Comparison of ENCODE assay signal across 33 cellular contexts in the genomic region with DNA sequence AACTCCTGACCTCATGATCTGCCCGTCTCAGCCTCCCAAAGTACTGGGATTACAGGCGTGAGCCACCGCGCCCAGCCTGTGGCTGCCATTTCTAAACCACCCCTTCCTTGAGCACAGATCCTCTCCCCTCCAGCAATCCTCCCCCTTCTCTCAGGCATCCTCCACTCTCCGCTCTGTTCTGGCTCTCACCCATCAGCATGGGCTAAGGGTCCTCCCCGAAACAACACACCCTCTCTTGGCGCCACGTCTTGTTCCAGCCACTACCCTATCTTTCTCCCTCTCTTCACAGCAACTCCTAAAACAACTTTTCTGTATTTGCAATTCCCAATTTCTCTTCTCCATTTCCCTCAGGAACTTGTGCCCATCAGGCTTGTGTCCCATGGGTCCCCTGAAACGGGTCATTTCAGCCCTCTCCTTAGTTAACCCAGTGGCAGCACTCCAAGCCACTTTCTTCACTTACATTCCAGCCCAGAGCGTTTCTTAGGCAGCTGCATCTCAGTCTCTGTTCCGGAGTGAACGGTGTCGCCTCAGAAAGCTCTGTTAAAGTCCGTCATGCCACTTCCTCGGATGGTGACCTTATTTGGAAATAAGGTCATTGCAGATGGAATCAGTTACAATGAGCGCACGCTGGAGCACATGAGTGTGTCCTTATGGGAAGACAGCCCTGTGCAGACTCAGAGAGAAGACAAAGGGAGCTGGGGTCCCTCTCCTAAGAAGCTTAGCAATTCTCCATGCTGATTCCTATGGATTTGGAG. TPM values are rescaled to one million over a fixed set of nuclear protein-coding genes. Genes with fewer than 3 reads are reported as not detected.
DNase-seq lines count a peak whose midpoint lies in the region; ATAC-seq and TF ChIP-seq lines count a peak whose summit lies in the region.
"Had no signal": no experiment of that assay in that cellular context is flagged by ENCODE, and none has a peak within 500 bp of the region (broad histone marks: within the 10 kb centered on the region; RNA-seq: fewer than 3 reads in every experiment).

No MANE protein-coding gene starts in this region.

- H3K18ac ChIP-seq in H9 (ENCODE audit: insufficient read length, low read depth, low read length), result no peak overlapping the region

- H2BK120ac ChIP-seq in H9 (ENCODE audit: low read depth, low read length, poor library complexity, severe bottlenecking), result no peak overlapping the region

- no peaks in the 10 kb centered on the region for H3K23me2 ChIP-seq in H9 (ENCODE audit: insufficient read length, low read depth, low read length, poor library complexity, severe bottlenecking)

- intact Hi-C loops in Calu3 (cut with micrococcal nuclease; ENCODE audit: unreplicated experiment), result no loop called here

- no peak overlapping the region for H3K56ac ChIP-seq in H9 (ENCODE audit: insufficient read length, low read depth, low read length)

- H4K91ac ChIP-seq in H9 (ENCODE audit: insufficient read length, low read depth, low read length), result no peak overlapping the region

- H3K27me3 ChIP-seq in H9 (ENCODE audit: insufficient read depth, low read length) (no peaks in the 10 kb centered on the region), fibroblast of lung (ENCODE audit: control insufficient read depth, insufficient read depth, low read length) (no peaks in the 10 kb centered on the region), parathyroid adenoma (ENCODE audit: control insufficient read depth, insufficient read depth, low read length) (no peaks in the 10 kb centered on the region), HAP-1 (ENCODE audit: low read depth) (no peaks in the 10 kb centered on the region)
- H3K27me3 ChIP-seq: Peyer's patch, sigmoid colon, upper lobe of right lung had no signal

- no peak overlapping the region for H4K8ac ChIP-seq in H9 (replicated peaks; ENCODE audit: insufficient read length, low read depth, low read length)

- H4K20me1 ChIP-seq in H9 (ENCODE audit: control insufficient read depth, insufficient read depth, insufficient read length) (no peaks in the 10 kb centered on the region), fibroblast of lung (ENCODE audit: control insufficient read depth, extremely low read depth, insufficient read depth, low read length) (no peaks in the 10 kb centered on the region)

- no peaks in the 10 kb centered on the region for H3K79me1 ChIP-seq in H9 (ENCODE audit: insufficient read depth, low read depth, low read length, poor library complexity, severe bottlenecking)

- H3K27ac Mint-ChIP-seq in Calu3 (ENCODE audit: unreplicated experiment) (peak overlapping the region; percentile 33), H9 (no peak overlapping the region), mesothelial cell of epicardium (no peak overlapping the region)
- H3K27ac Mint-ChIP-seq: activated CD4-positive, alpha-beta T cell treated with anti-CD3 and anti-CD28 coated beads, Interleukin-2, amount 10 ng/mL, durations not matched to agents 24 days and 14 days; activated CD8-positive, alpha-beta memory T cell treated with anti-CD3 and anti-CD28 coated beads, Interleukin-2, amount 10 ng/mL, durations not matched to agents 7 days and 5 days; activated naive CD4-positive, alpha-beta T cell treated with anti-CD3 and anti-CD28 coated beads, Interleukin-2, amount 50 U/mL, for 24 hours; activated T-helper 1 cell treated with anti-CD3 and anti-CD28 coated beads, Interleukin-12 subunit alpha, Interleukin-12 subunit beta, Interleukin-2, Interleukin-4 antibody, amounts not matched to agents 30 ng/mL and 10 ng/mL and 1 ng/mL, durations not matched to agents 14 hours and 24 hours and 36 hours; CD8-positive, alpha-beta T cell; memory B cell; naive thymus-derived CD4-positive, alpha-beta T cell; progenitor cell of endocrine pancreas; T-helper 17 cell had no signal

- no peak overlapping the region for H2BK15ac ChIP-seq in H9 (ENCODE audit: low read depth, low read length)

- peaks cover 33% of the 10 kb centered on the region for H3K4me1 Mint-ChIP-seq in Calu3 (ENCODE audit: low read depth, unreplicated experiment)
- no peaks in the 10 kb centered on the region for H3K4me1 Mint-ChIP-seq in H9
- H3K4me1 Mint-ChIP-seq in mesothelial cell of epicardium, result peaks cover 14% of the 10 kb centered on the region
- H3K4me1 Mint-ChIP-seq: memory B cell had no signal

- DNase-seq in Calu3, result no peak
- DNase-seq in H9, result peak; percentile 15
- no peak for DNase-seq in fibroblast of lung (ENCODE audit: low read depth in 2 of 2)
- no peak for DNase-seq in HAP-1 (ENCODE audit: low spot score in 2 of 2)
- DNase-seq in mesothelial cell of epicardium (ENCODE audit: low spot score in 2 of 2, unreplicated experiment in 2 of 2), result no peak
- DNase-seq: activated CD4-positive, alpha-beta T cell treated with anti-CD3 and anti-CD28 coated beads, Interleukin-2, amount 10 ng/mL, durations not matched to agents 24 days and 14 days; activated CD8-positive, alpha-beta memory T cell treated with anti-CD3 and anti-CD28 coated beads, Interleukin-2, amount 10 ng/mL, durations not matched to agents 7 days and 5 days; AML-193; aorta; CD8-positive, alpha-beta T cell; central memory CD4-positive, alpha-beta T cell; GDM1; GOT3; naive thymus-derived CD4-positive, alpha-beta T cell; NCI-H1694; NCI-H524 treated with DMSO at 0.1 percent for 48 hours; sigmoid colon; SK-N-SH; stimulated activated CD8-positive, alpha-beta memory T cell treated with anti-CD3 and anti-CD28 coated beads, Interleukin-4, amount 100 ng/mL, for 48 hours; substantia nigra; T-helper 17 cell; upper lobe of right lung had no signal

- H3K36me3 Mint-ChIP-seq in Calu3 (ENCODE audit: insufficient read depth, unreplicated experiment) (no peaks in the 10 kb centered on the region), H9 (ENCODE audit: insufficient read depth in 1 of 3, low read depth in 3 of 3) (0 out of 7 replicates have a peak, but pooled peaks cover 0 to 1% (median 0%) of the 10 kb centered on the region in 3 experiments), mesothelial cell of epicardium (no peaks in the 10 kb centered on the region)
- H3K36me3 Mint-ChIP-seq: activated CD8-positive, alpha-beta memory T cell treated with anti-CD3 and anti-CD28 coated beads, Interleukin-2, amount 10 ng/mL, durations not matched to agents 7 days and 5 days; activated naive CD4-positive, alpha-beta T cell treated with anti-CD3 and anti-CD28 coated beads, Interleukin-2, amount 50 U/mL, for 24 hours; CD8-positive, alpha-beta T cell; memory B cell had no signal

- H2BK12ac ChIP-seq in H9 (ENCODE audit: insufficient read length, low read depth, low read length), result no peak overlapping the region

- H3K4me2 ChIP-seq in H9 (ENCODE audit: insufficient read depth, insufficient read length, low read length) (no peak overlapping the region), fibroblast of lung (ENCODE audit: extremely low read depth, insufficient read depth, low read length) (no peak overlapping the region), parathyroid adenoma (ENCODE audit: low read length) (peak overlapping the region; percentile 9)

- no peaks in the 10 kb centered on the region for H3K9me3 ChIP-seq in H9 (ENCODE audit: control insufficient read depth, low read depth, low read length)
- no peaks in the 10 kb centered on the region for H3K9me3 ChIP-seq in fibroblast of lung (ENCODE audit: control insufficient read depth, insufficient read depth, low read depth, low read length)
- no peaks in the 10 kb centered on the region for H3K9me3 ChIP-seq in parathyroid adenoma (ENCODE audit: control insufficient read depth, low read length)
- no peaks in the 10 kb centered on the region for H3K9me3 ChIP-seq in HAP-1
- H3K9me3 ChIP-seq: Peyer's patch, sigmoid colon, SK-N-SH, upper lobe of right lung had no signal

- WGBS in H9 (ENCODE audit: extremely low coverage, insufficient read length, low lambda C conversion rate), result no CpG with 5 or more reads among the region's 17 CpGs

- H2BK5ac ChIP-seq in H9 (ENCODE audit: insufficient read length, low read length), result no peak overlapping the region

- CTCF ChIA-PET in Calu3 (lab: Charles Lee), result no interaction called here

- H3K23ac ChIP-seq in H9 (ENCODE audit: insufficient read length, low read depth, low read length), result no peak overlapping the region

- H3K27me3 Mint-ChIP-seq in Calu3 (ENCODE audit: unreplicated experiment), result no peaks in the 10 kb centered on the region
- H3K27me3 Mint-ChIP-seq in H9 (ENCODE audit: low read depth), result no peaks in the 10 kb centered on the region
- no peaks in the 10 kb centered on the region for H3K27me3 Mint-ChIP-seq in mesothelial cell of epicardium (ENCODE audit: low read depth)
- H3K27me3 Mint-ChIP-seq: activated CD4-positive, alpha-beta T cell treated with anti-CD3 and anti-CD28 coated beads, Interleukin-2, amount 10 ng/mL, durations not matched to agents 24 days and 14 days had no signal

- H3K36me3 ChIP-seq in fibroblast of lung (ENCODE audit: control insufficient read depth, insufficient read depth, low read length) (no peaks in the 10 kb centered on the region), parathyroid adenoma (ENCODE audit: control insufficient read depth, insufficient read depth, low read length) (no peaks in the 10 kb centered on the region), HAP-1 (replicated peaks) (no peaks in the 10 kb centered on the region)
- H3K36me3 ChIP-seq: Peyer's patch, sigmoid colon, upper lobe of right lung had no signal

- H3K4me3 Mint-ChIP-seq in Calu3 (ENCODE audit: low read depth, unreplicated experiment), result no peak overlapping the region
- H3K4me3 Mint-ChIP-seq in H9, result no peak overlapping the region
- no peak overlapping the region for H3K4me3 Mint-ChIP-seq in mesothelial cell of epicardium
- H3K4me3 Mint-ChIP-seq: activated CD4-positive, alpha-beta T cell treated with anti-CD3 and anti-CD28 coated beads, Interleukin-2, amount 10 ng/mL, durations not matched to agents 24 days and 14 days; activated CD8-positive, alpha-beta memory T cell treated with anti-CD3 and anti-CD28 coated beads, Interleukin-2, amount 10 ng/mL, durations not matched to agents 7 days and 5 days; activated naive CD4-positive, alpha-beta T cell treated with anti-CD3 and anti-CD28 coated beads, Interleukin-2, amount 50 U/mL, for 24 hours; activated T-helper 1 cell treated with anti-CD3 and anti-CD28 coated beads, Interleukin-12 subunit alpha, Interleukin-12 subunit beta, Interleukin-2, Interleukin-4 antibody, amounts not matched to agents 30 ng/mL and 10 ng/mL and 1 ng/mL, durations not matched to agents 14 hours and 24 hours and 36 hours; CD8-positive, alpha-beta T cell; memory B cell; naive thymus-derived CD4-positive, alpha-beta T cell; T-helper 17 cell had no signal

- no TSS peak for BruUV-seq in Calu3 (replicated peaks; lab: Mats Ljungman, UMichigan)

- H3K9me3 Mint-ChIP-seq in Calu3 (ENCODE audit: low read depth, unreplicated experiment) (peaks cover 7% of the 10 kb centered on the region), H9 (no peaks in the 10 kb centered on the region), mesothelial cell of epicardium (no peaks in the 10 kb centered on the region)
- H3K9me3 Mint-ChIP-seq: activated CD4-positive, alpha-beta T cell treated with anti-CD3 and anti-CD28 coated beads, Interleukin-2, amount 10 ng/mL, durations not matched to agents 24 days and 14 days; activated naive CD4-positive, alpha-beta T cell treated with anti-CD3 and anti-CD28 coated beads, Interleukin-2, amount 50 U/mL, for 24 hours; activated T-helper 1 cell treated with anti-CD3 and anti-CD28 coated beads, Interleukin-12 subunit alpha, Interleukin-12 subunit beta, Interleukin-2, Interleukin-4 antibody, amounts not matched to agents 30 ng/mL and 10 ng/mL and 1 ng/mL, durations not matched to agents 14 hours and 24 hours and 36 hours; CD8-positive, alpha-beta T cell; memory B cell had no signal

- H2AK5ac ChIP-seq in H9 (ENCODE audit: insufficient read length, low read length), result no peak overlapping the region

- H2BK20ac ChIP-seq in H9 (ENCODE audit: low read depth, low read length, poor library complexity, severe bottlenecking), result no peak overlapping the region

- no peak overlapping the region for H3K9ac ChIP-seq in H9 (ENCODE audit: extremely low read depth, insufficient read length, low read length)
- peak overlapping the region; percentile 26 for H3K9ac ChIP-seq in fibroblast of lung (ENCODE audit: insufficient read depth, low read length)
- no peak overlapping the region for H3K9ac ChIP-seq in parathyroid adenoma

- H3K27ac ChIP-seq in H9 (ENCODE audit: insufficient read length, low read depth, low read length) (no peak overlapping the region), fibroblast of lung (ENCODE audit: insufficient read depth, low read length) (peak overlapping the region; percentile 58), parathyroid adenoma (no peak overlapping the region)
- H3K27ac ChIP-seq: HL-60, Peyer's patch, sigmoid colon, upper lobe of right lung had no signal

- H3K4me3 ChIP-seq in fibroblast of lung (replicated peaks in 1 of 4; ENCODE audit: control extremely low read depth in 1 of 4, insufficient read depth in 1 of 4, low read depth in 3 of 4, low read length in 4 of 4) (no peak overlapping the region), parathyroid adenoma (ENCODE audit: low read depth, low read length) (no peak overlapping the region), HAP-1 (no peak overlapping the region)
- H3K4me3 ChIP-seq: Peyer's patch, sigmoid colon, upper lobe of right lung had no signal

- H3T11ph ChIP-seq in H9 (ENCODE audit: low read length), result no peak overlapping the region

- no peaks in the 10 kb centered on the region for H3K4me1 ChIP-seq in H9 (ENCODE audit: insufficient read depth, low read length)
- peaks cover 19% of the 10 kb centered on the region for H3K4me1 ChIP-seq in fibroblast of lung (ENCODE audit: control insufficient read depth, extremely low read depth, insufficient read depth, low read length)
- H3K4me1 ChIP-seq in parathyroid adenoma, result no peaks in the 10 kb centered on the region
- H3K4me1 ChIP-seq in HAP-1, result no peaks in the 10 kb centered on the region
- H3K4me1 ChIP-seq: Peyer's patch, sigmoid colon, upper lobe of right lung had no signal

- H3K14ac ChIP-seq in H9 (ENCODE audit: insufficient read depth, low read length), result no peak overlapping the region; the same call in 1 of the 2 replicates

- TF ChIP-seq CTCF in Calu3 (IDR thresholded peaks at IDR 0.05; ENCODE audit: unreplicated experiment) (no peak), H9 (conservative IDR thresholded peaks at IDR 0.05) (no peak), fibroblast of lung (conservative IDR thresholded peaks at IDR 0.05 in 1 of 2, IDR thresholded peaks at IDR 0.05 in 1 of 2; ENCODE audit: low read depth in 1 of 2, low read length in 2 of 2) (no peak), parathyroid adenoma (IDR thresholded peaks at IDR 0.05) (no peak), mesothelial cell of epicardium (IDR thresholded peaks at IDR 0.05; ENCODE audit: unreplicated experiment) (no peak)

- ATAC-seq in HG03095 (IDR thresholded peaks at IDR 0.05; ENCODE audit: unreplicated experiment) (no peak), HG03159 (IDR thresholded peaks at IDR 0.05; ENCODE audit: unreplicated experiment) (no peak)
- ATAC-seq: activated CD8-positive, alpha-beta memory T cell treated with anti-CD3 and anti-CD28 coated beads, Interleukin-2, amount 10 ng/mL, durations not matched to agents 7 days and 5 days; CD8-positive, alpha-beta T cell; HepG2; naive thymus-derived CD4-positive, alpha-beta T cell; T-helper 17 cell; upper lobe of right lung had no signal

- H4K5ac ChIP-seq in H9 (ENCODE audit: insufficient read length, low read depth, low read length), result no peak overlapping the region

- H3K79me2 ChIP-seq in H9 (ENCODE audit: insufficient read depth, low read length) (no peaks in the 10 kb centered on the region), fibroblast of lung (ENCODE audit: control insufficient read depth, insufficient read depth, low read length) (no peaks in the 10 kb centered on the region), parathyroid adenoma (no peaks in the 10 kb centered on the region)

- in situ Hi-C loops in HAP-1 (cut with MboI; ENCODE audit: low sequenced_read_pairs), result no loop called here

- H2AFZ ChIP-seq in H9 (ENCODE audit: low read length) (no peak overlapping the region), fibroblast of lung (ENCODE audit: low read length) (peak overlapping the region; percentile 20), parathyroid adenoma (no peak overlapping the region)

- H3K4ac ChIP-seq in H9 (ENCODE audit: low read depth, low read length), result no peak overlapping the region

RNA-seq across cellular contexts. Expression of gene CLDN24, which starts 28.3 kb away (rescaled TPM):
- total RNA-seq in Calu3 (2022) (not detected in 2 replicates), H9 (2021) (not detected in 2 replicates), fibroblast of lung (not detected in 2 replicates), mesothelial cell of epicardium (not detected in 3 replicates)
- not detected in 2 replicates for polyA plus RNA-seq in fibroblast of lung
- polyA plus RNA-seq in fibroblast of lung (2012), result not detected in 2 replicates
- not detected in 2 replicates for polyA minus RNA-seq in fibroblast of lung (ENCODE audit: low replicate concordance)
- total RNA-seq: activated CD4-positive, alpha-beta T cell treated with anti-CD3 and anti-CD28 coated beads, Interleukin-2, amount 10 ng/mL, durations not matched to agents 24 days and 14 days; activated CD8-positive, alpha-beta memory T cell treated with anti-CD3 and anti-CD28 coated beads, Interleukin-2, amount 10 ng/mL, durations not matched to agents 7 days and 5 days; activated T-helper 1 cell treated with anti-CD3 and anti-CD28 coated beads, Interleukin-12 subunit alpha, Interleukin-12 subunit beta, Interleukin-2, Interleukin-4 antibody, amounts not matched to agents 30 ng/mL and 10 ng/mL and 1 ng/mL, durations not matched to agents 14 hours and 24 hours and 36 hours; aorta; CD8-positive, alpha-beta T cell; dermis microvascular lymphatic vessel endothelial cell; HepG2; naive thymus-derived CD4-positive, alpha-beta T cell; Peyer's patch; progenitor cell of endocrine pancreas; sigmoid colon; T-helper 17 cell; upper lobe of right lung had no signal
- polyA plus RNA-seq: aorta; HepG2; naive thymus-derived CD4-positive, alpha-beta T cell; sigmoid colon; SK-N-SH had no signal

RNA-seq across cellular contexts. Expression of gene CLDN22, which starts 30.4 kb away (rescaled TPM):
- total RNA-seq in Calu3 (2022) (not detected in 2 replicates), H9 (2021) (not detected in 2 replicates), fibroblast of lung (under 0.01 TPM in 1 of 2 replicates, not detected in the other), mesothelial cell of epicardium (not detected in 3 replicates)
- not detected in 2 replicates for polyA plus RNA-seq in fibroblast of lung
- 0.05 TPM in 1 of 2 replicates, not detected in the other for polyA plus RNA-seq in fibroblast of lung (2012)
- polyA minus RNA-seq in fibroblast of lung (ENCODE audit: low replicate concordance), result not detected in 2 replicates
- total RNA-seq: activated CD4-positive, alpha-beta T cell treated with anti-CD3 and anti-CD28 coated beads, Interleukin-2, amount 10 ng/mL, durations not matched to agents 24 days and 14 days; activated CD8-positive, alpha-beta memory T cell treated with anti-CD3 and anti-CD28 coated beads, Interleukin-2, amount 10 ng/mL, durations not matched to agents 7 days and 5 days; activated T-helper 1 cell treated with anti-CD3 and anti-CD28 coated beads, Interleukin-12 subunit alpha, Interleukin-12 subunit beta, Interleukin-2, Interleukin-4 antibody, amounts not matched to agents 30 ng/mL and 10 ng/mL and 1 ng/mL, durations not matched to agents 14 hours and 24 hours and 36 hours; aorta; CD8-positive, alpha-beta T cell; dermis microvascular lymphatic vessel endothelial cell; HepG2; naive thymus-derived CD4-positive, alpha-beta T cell; Peyer's patch; progenitor cell of endocrine pancreas; sigmoid colon; T-helper 17 cell; upper lobe of right lung had no signal
- polyA plus RNA-seq: aorta; naive thymus-derived CD4-positive, alpha-beta T cell; sigmoid colon had no signal
